In the genomic region with DNA sequence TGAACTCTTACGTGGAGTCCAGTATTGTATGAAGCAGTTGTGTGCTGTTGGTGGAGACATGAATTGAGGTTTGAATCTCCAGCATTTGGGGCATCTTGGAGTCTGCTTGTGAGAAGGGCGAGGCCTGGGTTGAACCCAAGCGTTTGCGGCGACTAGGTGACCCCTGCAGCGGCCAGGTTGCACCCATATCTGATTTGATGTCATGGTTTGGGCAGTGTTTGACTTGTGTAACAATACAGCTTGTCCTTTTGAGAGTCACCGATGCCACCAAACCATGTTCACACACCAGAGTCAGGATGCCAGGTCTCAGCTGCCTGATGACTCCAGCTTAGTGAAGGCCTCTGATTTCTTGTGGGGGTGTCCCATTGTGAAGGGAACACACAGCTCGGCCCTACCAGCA, we compare ENCODE assay signal across 24 cellular contexts. TPM values are rescaled to one million over a fixed set of nuclear protein-coding genes. Genes with fewer than 3 reads are reported as not detected.
DNase-seq lines count a peak whose midpoint lies in the region; ATAC-seq and TF ChIP-seq lines count a peak whose summit lies in the region.
"Had no signal": no experiment of that assay in that cellular context is flagged by ENCODE, and none has a peak within 500 bp of the region (broad histone marks: within the 10 kb centered on the region; RNA-seq: fewer than 3 reads in every experiment).

No MANE protein-coding gene starts in this region.

- no peak overlapping the region for H4K91ac ChIP-seq in mesenchymal stem cell (ENCODE audit: low read length)

- H2BK12ac ChIP-seq in mesenchymal stem cell (ENCODE audit: low read length in 2 of 2) = no peak overlapping the region

- H3K4me2 ChIP-seq in BLaER1 treated with 17β-estradiol and CSF1 and Interleukin-3, amounts not matched to agents 10 nM and 100 nM = peak overlapping the region in 9 of 11 experiments; percentile 83 to 100 (median 97); a peak in 11 of 22 replicates
- H3K4me2 ChIP-seq in mesenchymal stem cell (ENCODE audit: low read length, poor library complexity, severe bottlenecking) = no peak overlapping the region
- H3K4me2 ChIP-seq: smooth muscle cell had no signal

- no peak overlapping the region for H3K18ac ChIP-seq in mesenchymal stem cell (ENCODE audit: low read depth in 1 of 2, low read length in 2 of 2)

- in situ Hi-C loops in Panc1 (cut with HindIII; ENCODE audit: low pct_unique_long_range_greater_than_20kb, low sequenced_read_pairs) = no loop called here

- peaks cover 35 to 68% (median 67%) of the 10 kb centered on the region in 11 experiments; a peak in 21 of 22 replicates for H4K20me1 ChIP-seq in BLaER1 treated with 17β-estradiol and CSF1 and Interleukin-3, amounts not matched to agents 10 nM and 100 nM

- peak overlapping the region; percentile 53 for H2AK5ac ChIP-seq in mesenchymal stem cell (ENCODE audit: low read length, severe bottlenecking)

- POLR2A ChIA-PET in activated CD4-positive, alpha-beta T cell treated with anti-CD3 and anti-CD28 coated beads, Interleukin-2, amount 10 ng/mL, durations not matched to agents 7 days and 5 days (lab: Charles Lee) = no interaction called here
- POLR2A ChIA-PET in Panc1 (lab: Charles Lee) = no interaction called here

- H3K14ac ChIP-seq in mesenchymal stem cell (ENCODE audit: low read length in 2 of 2) = no peak overlapping the region

- H3K27me3 ChIP-seq in BLaER1 treated with 17β-estradiol and CSF1 and Interleukin-3, amounts not matched to agents 10 nM and 100 nM = no peaks in the 10 kb centered on the region
- H3K27me3 ChIP-seq in Panc1 (ENCODE audit: control insufficient read depth, insufficient read depth, low read length) = no peaks in the 10 kb centered on the region
- H3K27me3 ChIP-seq in mesenchymal stem cell (ENCODE audit: control insufficient read depth in 1 of 2, insufficient read depth in 1 of 2, low read length in 2 of 2) = no peaks in the 10 kb centered on the region
- H3K27me3 ChIP-seq in esophagus squamous epithelium = no peaks in the 10 kb centered on the region
- H3K27me3 ChIP-seq: neutrophil, tibial artery had no signal

- H3K4me1 Mint-ChIP-seq in activated CD4-positive, alpha-beta T cell treated with anti-CD3 and anti-CD28 coated beads, Interleukin-2, amount 10 ng/mL, durations not matched to agents 7 days and 5 days = peaks cover 28% of the 10 kb centered on the region

- H3K36me3 ChIP-seq in BLaER1 treated with 17β-estradiol and CSF1 and Interleukin-3, amounts not matched to agents 10 nM and 100 nM = peaks cover 19 to 43% (median 37%) of the 10 kb centered on the region in 11 experiments
- H3K36me3 ChIP-seq in Panc1 (ENCODE audit: control insufficient read depth, insufficient read depth, low read length) = no peaks in the 10 kb centered on the region; the same call in 1 of the 2 replicates
- H3K36me3 ChIP-seq in mesenchymal stem cell (ENCODE audit: control insufficient read depth in 1 of 2, insufficient read depth in 2 of 2, low read depth in 1 of 2, low read length in 2 of 2) = peaks cover 7 to 24% of the 10 kb centered on the region in 2 experiments
- H3K36me3 ChIP-seq in esophagus squamous epithelium = peaks cover 0 to 17% (median 0%) of the 10 kb centered on the region in 3 donors

- H3K27ac Mint-ChIP-seq in activated CD4-positive, alpha-beta T cell treated with anti-CD3 and anti-CD28 coated beads, Interleukin-2, amount 10 ng/mL, durations not matched to agents 7 days and 5 days = peak overlapping the region; percentile 25
- H3K27ac Mint-ChIP-seq: activated CD4-positive, alpha-beta memory T cell treated with anti-CD3 and anti-CD28 coated beads for 36 hours; activated naive CD8-positive, alpha-beta T cell treated with anti-CD3 and anti-CD28 coated beads, Interleukin-2, amount 10 ng/mL, durations not matched to agents 7 days and 5 days; activated T-helper 1 cell treated with anti-CD3 and anti-CD28 coated beads, Interleukin-12 subunit alpha, Interleukin-12 subunit beta, Interleukin-2, Interleukin-4 antibody, amounts not matched to agents 30 ng/mL and 10 ng/mL and 1 ng/mL, durations not matched to agents 14 hours and 24 hours and 36 hours had no signal

- H2BK15ac ChIP-seq in mesenchymal stem cell (ENCODE audit: low read depth, poor library complexity, severe bottlenecking) = no peak overlapping the region

- peaks cover 20% of the 10 kb centered on the region for H3K36me3 Mint-ChIP-seq in activated CD4-positive, alpha-beta T cell treated with anti-CD3 and anti-CD28 coated beads, Interleukin-2, amount 10 ng/mL, durations not matched to agents 7 days and 5 days (ENCODE audit: low read depth)
- H3K36me3 Mint-ChIP-seq: activated naive CD8-positive, alpha-beta T cell treated with anti-CD3 and anti-CD28 coated beads, Interleukin-2, amount 10 ng/mL, durations not matched to agents 7 days and 5 days had no signal

- no peaks in the 10 kb centered on the region for H3K9me3 Mint-ChIP-seq in activated CD4-positive, alpha-beta T cell treated with anti-CD3 and anti-CD28 coated beads, Interleukin-2, amount 10 ng/mL, durations not matched to agents 7 days and 5 days
- H3K9me3 Mint-ChIP-seq: activated CD4-positive, alpha-beta memory T cell treated with anti-CD3 and anti-CD28 coated beads for 36 hours; activated naive CD8-positive, alpha-beta T cell treated with anti-CD3 and anti-CD28 coated beads, Interleukin-2, amount 10 ng/mL, durations not matched to agents 7 days and 5 days; activated T-helper 1 cell treated with anti-CD3 and anti-CD28 coated beads, Interleukin-12 subunit alpha, Interleukin-12 subunit beta, Interleukin-2, Interleukin-4 antibody, amounts not matched to agents 30 ng/mL and 10 ng/mL and 1 ng/mL, durations not matched to agents 14 hours and 24 hours and 36 hours had no signal

- no peak overlapping the region for H2BK120ac ChIP-seq in mesenchymal stem cell (ENCODE audit: low read depth, low read length)

- H3K79me1 ChIP-seq in mesenchymal stem cell (replicated peaks; ENCODE audit: low read length, poor library complexity, severe bottlenecking) = peaks cover 12% of the 10 kb centered on the region

- H3K9ac ChIP-seq in BLaER1 treated with 17β-estradiol and CSF1 and Interleukin-3, amounts not matched to agents 10 nM and 100 nM = peak overlapping the region in 7 of 11 experiments; percentile 1 to 95 (median 41); a peak in 8 of 22 replicates
- H3K9ac ChIP-seq in mesenchymal stem cell (ENCODE audit: low read length) = no peak overlapping the region

- H4K8ac ChIP-seq in mesenchymal stem cell (ENCODE audit: low read length) = no peak overlapping the region

- no peak for TF ChIP-seq CTCF in Panc1 (IDR thresholded peaks at IDR 0.05)
- TF ChIP-seq CTCF in esophagus squamous epithelium (IDR thresholded peaks at IDR 0.05) = no peak

- WGBS in mesenchymal stem cell = 81% methylated on average over 7 of the region's 8 CpGs
- WGBS in esophagus squamous epithelium, 2 donors = 43 to 82% methylated on average over 2 to 7 of the region's 8 CpGs

- no peaks in the 10 kb centered on the region for H3K9me3 ChIP-seq in BLaER1 treated with 17β-estradiol and CSF1 and Interleukin-3, amounts not matched to agents 10 nM and 100 nM (replicated peaks in 1 of 11)
- H3K9me3 ChIP-seq in Panc1 (ENCODE audit: control insufficient read depth, insufficient read depth, low read depth, low read length) = no peaks in the 10 kb centered on the region
- H3K9me3 ChIP-seq in mesenchymal stem cell (ENCODE audit: control insufficient read depth, low read length) = no peaks in the 10 kb centered on the region
- no peaks in the 10 kb centered on the region for H3K9me3 ChIP-seq in esophagus squamous epithelium
- H3K9me3 ChIP-seq: lower lobe of right lung, neutrophil, tibial artery had no signal

- TF ChIP-seq POLR2A in esophagus squamous epithelium (IDR thresholded peaks at IDR 0.05) = no peak

- no peak overlapping the region for H2BK5ac ChIP-seq in mesenchymal stem cell (ENCODE audit: low read depth, low read length, poor library complexity, severe bottlenecking)

- H2AFZ ChIP-seq in mesenchymal stem cell (ENCODE audit: low read depth, low read length) = no peak overlapping the region

- peak overlapping the region in 1 of 10 experiments; percentile 98; a peak in 1 of 20 replicates for H3K4me3 ChIP-seq in BLaER1 treated with 17β-estradiol and CSF1 and Interleukin-3, amounts not matched to agents 10 nM and 100 nM
- H3K4me3 ChIP-seq in Panc1 (ENCODE audit: low read depth in 2 of 2, low read length in 2 of 2) (no peak overlapping the region), mesenchymal stem cell (ENCODE audit: insufficient read depth in 1 of 2, low read depth in 1 of 2, low read length in 2 of 2) (no peak overlapping the region), esophagus squamous epithelium (no peak overlapping the region)
- H3K4me3 ChIP-seq: lower lobe of right lung, smooth muscle cell, tibial artery had no signal

- H3K4ac ChIP-seq in mesenchymal stem cell (ENCODE audit: low read depth in 1 of 2, low read length in 2 of 2) = no peak overlapping the region

- ATAC-seq in Panc1 (no peak), HG03095 (IDR thresholded peaks at IDR 0.05; ENCODE audit: unreplicated experiment) (no peak)
- ATAC-seq: esophagus mucosa, lower lobe of right lung had no signal

- no peak overlapping the region for H3K4me3 Mint-ChIP-seq in activated CD4-positive, alpha-beta T cell treated with anti-CD3 and anti-CD28 coated beads, Interleukin-2, amount 10 ng/mL, durations not matched to agents 7 days and 5 days
- H3K4me3 Mint-ChIP-seq: activated CD4-positive, alpha-beta memory T cell treated with anti-CD3 and anti-CD28 coated beads for 36 hours had no signal

- peaks cover 23 to 48% (median 35%) of the 10 kb centered on the region in 10 experiments for H3K4me1 ChIP-seq in BLaER1 treated with 17β-estradiol and CSF1 and Interleukin-3, amounts not matched to agents 10 nM and 100 nM
- peaks cover 10% of the 10 kb centered on the region for H3K4me1 ChIP-seq in Panc1 (ENCODE audit: control insufficient read depth, insufficient read depth, low read length)
- H3K4me1 ChIP-seq in mesenchymal stem cell (ENCODE audit: control insufficient read depth, insufficient read depth, low read depth, low read length) = peaks cover 24% of the 10 kb centered on the region
- peaks cover 15 to 34% (median 15%) of the 10 kb centered on the region in 3 donors for H3K4me1 ChIP-seq in esophagus squamous epithelium

- H3K27me3 Mint-ChIP-seq in activated CD4-positive, alpha-beta T cell treated with anti-CD3 and anti-CD28 coated beads, Interleukin-2, amount 10 ng/mL, durations not matched to agents 7 days and 5 days = no peaks in the 10 kb centered on the region
- H3K27me3 Mint-ChIP-seq: activated CD4-positive, alpha-beta memory T cell treated with anti-CD3 and anti-CD28 coated beads for 36 hours; activated naive CD8-positive, alpha-beta T cell treated with anti-CD3 and anti-CD28 coated beads, Interleukin-2, amount 10 ng/mL, durations not matched to agents 7 days and 5 days had no signal

- CTCF ChIA-PET in activated CD4-positive, alpha-beta T cell treated with anti-CD3 and anti-CD28 coated beads, Interleukin-2, amount 10 ng/mL, durations not matched to agents 7 days and 5 days (lab: Charles Lee) = interaction anchor here (0.6 to 1.7 kb wide), 2 partner anchors 56 to 147 kb away, joined by 3 read pairs; no protein-coding TSS in a partner anchor
- CTCF ChIA-PET in Panc1 (lab: Charles Lee) = no interaction called here

- BruUV-seq in Panc1 (replicated peaks; lab: Mats Ljungman, UMichigan) = no TSS peak

- intact Hi-C loops in Panc1 (cut with micrococcal nuclease; ENCODE audit: unreplicated experiment) = no loop called here
- intact Hi-C loops in esophagus squamous epithelium (cut with DNase I) = no loop called here

- no peak for DNase-seq in activated CD4-positive, alpha-beta T cell treated with anti-CD3 and anti-CD28 coated beads, Interleukin-2, amount 10 ng/mL, durations not matched to agents 7 days and 5 days
- no peak for DNase-seq in activated CD4-positive, alpha-beta T cell treated with anti-CD3 and anti-CD28 coated beads for 48 hours
- no peak for DNase-seq in Panc1 (ENCODE audit: low read depth, low spot score)
- no peak for DNase-seq in mesenchymal stem cell
- no peak for DNase-seq in NCI-H345 (lab: John Stamatoyannopoulos, UW)
- DNase-seq in esophagus squamous epithelium (lab: John Stamatoyannopoulos, UW) = no peak
- DNase-seq: activated CD4-positive, alpha-beta memory T cell treated with anti-CD3 and anti-CD28 coated beads for 36 hours; activated naive CD8-positive, alpha-beta T cell treated with anti-CD3 and anti-CD28 coated beads, Interleukin-2, amount 10 ng/mL, durations not matched to agents 7 days and 5 days; Calu3; effector memory CD4-positive, alpha-beta T cell; hypothalamus; islet precursor cell; lower lobe of right lung; NCI-H2081; NK-92 treated with Interleukin-12 subunit alpha and Interleukin-12 subunit beta, amount 100 ng/mL, for 24 hours; stimulated activated naive CD4-positive, alpha-beta T cell treated with Interleukin-2 at 50 U/mL for 16 hours; T-helper 2 cell; tibial artery had no signal

- no peak overlapping the region; a peak in 1 of 22 replicates for H3K27ac ChIP-seq in BLaER1 treated with 17β-estradiol and CSF1 and Interleukin-3, amounts not matched to agents 10 nM and 100 nM
- H3K27ac ChIP-seq in Panc1 (ENCODE audit: low read length) = peak overlapping the region; percentile 86; the same call in 1 of the 2 replicates
- no peak overlapping the region for H3K27ac ChIP-seq in mesenchymal stem cell (ENCODE audit: low read length, poor library complexity, severe bottlenecking)
- no peak overlapping the region for H3K27ac ChIP-seq in esophagus squamous epithelium
- H3K27ac ChIP-seq: lower lobe of right lung, neutrophil, tibial artery had no signal

- H3K23ac ChIP-seq in mesenchymal stem cell (ENCODE audit: low read length in 2 of 2) = no peak overlapping the region

RNA-seq across cellular contexts. Expression of gene TRAF2, which starts 2.1 kb away (rescaled TPM):
- total RNA-seq in activated CD4-positive, alpha-beta T cell treated with anti-CD3 and anti-CD28 coated beads, Interleukin-2, amount 10 ng/mL, durations not matched to agents 7 days and 5 days = 10 to 100 TPM; 39.4 to 49.4 TPM
- total RNA-seq in Panc1 (2021; ENCODE audit: unreplicated experiment) = 48.7 TPM
- 43.7 TPM for polyA plus RNA-seq in Panc1 (2012; ENCODE audit: insufficient read length)
- polyA plus RNA-seq in mesenchymal stem cell (2013, experiment 1 of 2) = 5.3 TPM
- 4.8 TPM for polyA plus RNA-seq in mesenchymal stem cell (2013, experiment 2 of 2)
- total RNA-seq in esophagus squamous epithelium = 10 to 100 TPM in 3 of 4 donors, 1 to 10 TPM in 1; 8.0 to 20.9 (median 13.2) TPM

RNA-seq across cellular contexts. Expression of gene EDF1, which starts 22.3 kb away (rescaled TPM):
- 100 to 1,000 TPM; 290 to 291 TPM for total RNA-seq in activated CD4-positive, alpha-beta T cell treated with anti-CD3 and anti-CD28 coated beads, Interleukin-2, amount 10 ng/mL, durations not matched to agents 7 days and 5 days
- total RNA-seq in Panc1 (2021; ENCODE audit: unreplicated experiment) (270 TPM), esophagus squamous epithelium (100 to 1,000 TPM; 326 to 456 (median 356) TPM)
- 595 TPM for polyA plus RNA-seq in Panc1 (2012; ENCODE audit: insufficient read length)
- 391 TPM for polyA plus RNA-seq in mesenchymal stem cell (2013, experiment 1 of 2)
- 389 TPM for polyA plus RNA-seq in mesenchymal stem cell (2013, experiment 2 of 2)

RNA-seq across cellular contexts. Expression of gene MAMDC4, which starts 36.3 kb away (rescaled TPM):
- total RNA-seq in activated CD4-positive, alpha-beta T cell treated with anti-CD3 and anti-CD28 coated beads, Interleukin-2, amount 10 ng/mL, durations not matched to agents 7 days and 5 days = 10 to 100 TPM; 12.4 to 14.4 TPM
- 6.3 TPM for total RNA-seq in Panc1 (2021; ENCODE audit: unreplicated experiment)
- polyA plus RNA-seq in Panc1 (2012; ENCODE audit: insufficient read length) = 7.1 TPM
- 1.6 TPM for polyA plus RNA-seq in mesenchymal stem cell (2013, experiment 1 of 2)
- polyA plus RNA-seq in mesenchymal stem cell (2013, experiment 2 of 2) = 2.1 TPM
- total RNA-seq in esophagus squamous epithelium = 1 to 10 TPM; 1.8 to 2.9 (median 2.7) TPM

RNA-seq across cellular contexts. Expression of gene PHPT1, which starts 39.2 kb away (rescaled TPM):
- 10 to 100 TPM; 90.1 to 99.4 TPM for total RNA-seq in activated CD4-positive, alpha-beta T cell treated with anti-CD3 and anti-CD28 coated beads, Interleukin-2, amount 10 ng/mL, durations not matched to agents 7 days and 5 days
- 204 TPM for total RNA-seq in Panc1 (2021; ENCODE audit: unreplicated experiment)
- 307 TPM for polyA plus RNA-seq in Panc1 (2012; ENCODE audit: insufficient read length)
- polyA plus RNA-seq in mesenchymal stem cell (2013, experiment 1 of 2) = 179 TPM
- 179 TPM for polyA plus RNA-seq in mesenchymal stem cell (2013, experiment 2 of 2)
- total RNA-seq in esophagus squamous epithelium = 10 to 100 TPM; 21.9 to 53.2 (median 42.2) TPM

RNA-seq across cellular contexts. Expression of gene AJM1, which starts 46.2 kb away (rescaled TPM):
- total RNA-seq in activated CD4-positive, alpha-beta T cell treated with anti-CD3 and anti-CD28 coated beads, Interleukin-2, amount 10 ng/mL, durations not matched to agents 7 days and 5 days = 1 to 10 TPM; 4.0 to 4.1 TPM
- total RNA-seq in Panc1 (2021; ENCODE audit: unreplicated experiment) (7.2 TPM), esophagus squamous epithelium (1 to 10 TPM in 2 of 4 donors, under 1 TPM in 2; 0.32 to 2.3 (median 1.0) TPM)
- polyA plus RNA-seq in Panc1 (2012; ENCODE audit: insufficient read length) = 11.9 TPM
- polyA plus RNA-seq in mesenchymal stem cell (2013, experiment 1 of 2) = 2.3 TPM
- polyA plus RNA-seq in mesenchymal stem cell (2013, experiment 2 of 2) = 2.4 TPM
